ENCODE assay signal across 9 cellular contexts in the genomic region with DNA sequence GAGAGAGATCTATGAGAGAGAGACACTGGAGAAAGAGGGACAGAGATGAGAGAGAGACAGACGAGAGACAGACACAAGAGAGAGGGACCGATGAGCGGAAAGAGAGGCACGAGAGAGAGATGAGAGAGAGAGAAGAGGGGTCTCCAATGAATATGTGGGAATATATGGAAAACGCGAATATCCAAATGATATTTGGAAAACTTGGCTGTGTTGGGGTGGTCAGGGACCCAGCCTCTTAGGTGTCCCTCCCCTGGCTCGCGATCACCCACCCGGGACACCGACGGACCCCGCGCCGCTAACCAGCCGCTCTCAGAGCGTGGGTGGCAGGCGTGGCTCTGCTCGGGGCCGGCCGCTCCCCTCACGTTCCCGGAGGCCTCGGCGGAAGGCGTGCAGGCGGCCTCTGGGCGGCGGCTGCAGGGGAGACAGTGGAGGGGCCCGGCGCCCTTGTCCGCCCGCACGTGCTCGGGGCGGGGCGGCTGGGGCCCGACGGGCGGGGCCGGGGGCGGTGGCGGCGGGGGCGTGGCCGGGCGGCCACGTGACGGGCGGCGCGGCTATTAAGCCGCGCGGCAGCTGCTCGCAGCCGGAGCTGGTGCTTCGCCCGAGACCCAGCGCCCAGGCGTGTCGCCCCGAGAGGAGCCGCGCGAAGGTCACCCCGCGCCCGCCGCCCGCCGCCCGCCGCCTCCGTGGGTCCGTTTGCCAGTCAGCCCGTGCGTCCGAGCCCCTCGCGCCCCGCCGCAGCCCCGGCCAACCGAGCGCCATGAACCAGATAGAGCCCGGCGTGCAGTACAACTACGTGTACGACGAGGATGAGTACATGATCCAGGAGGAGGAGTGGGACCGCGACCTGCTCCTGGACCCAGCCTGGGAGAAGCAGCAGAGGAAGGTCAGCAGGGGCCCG. TPM values are rescaled to one million over a fixed set of nuclear protein-coding genes. Genes with fewer than 3 reads are reported as not detected.
DNase-seq lines count a peak whose midpoint lies in the region; ATAC-seq and TF ChIP-seq lines count a peak whose summit lies in the region.
"Had no signal": no experiment of that assay in that cellular context is flagged by ENCODE, and none has a peak within 500 bp of the region (broad histone marks: within the 10 kb centered on the region; RNA-seq: fewer than 3 reads in every experiment).

A gene (plus strand): TSS at position 583 of the 898 bp plus-strand sequence. CDS start 175 bp downstream, at position 758.

- no peak within 1 kb of the TSS for H3K27ac ChIP-seq in effector memory CD4-positive, alpha-beta T cell (ENCODE audit: insufficient read depth, low read length, poor library complexity, severe bottlenecking)
- no peak within 1 kb of the TSS for H3K27ac ChIP-seq in PC-3 (ENCODE audit: low read length)

- H3K36me3 ChIP-seq in effector memory CD4-positive, alpha-beta T cell (ENCODE audit: control insufficient read depth, insufficient read depth, low read length) = no peaks in the 10 kb centered on the region
- H3K36me3 ChIP-seq in PC-3 (ENCODE audit: low read depth, low read length) = no peaks in the 10 kb centered on the region

- peaks cover 3% of the 10 kb centered on the region for H3K36me3 Mint-ChIP-seq in activated CD4-positive, alpha-beta memory T cell treated with anti-CD3 and anti-CD28 coated beads, Interleukin-2, amount 10 ng/mL, durations not matched to agents 7 days and 5 days (ENCODE audit: low read depth)

- intact Hi-C loops in PC-3 (cut with micrococcal nuclease) = no loop called here

- H3K27me3 ChIP-seq in effector memory CD4-positive, alpha-beta T cell (replicated peaks; ENCODE audit: control insufficient read depth, insufficient read depth, low read length, poor library complexity, severe bottlenecking) = no peaks in the 10 kb centered on the region
- peaks cover 65% of the 10 kb centered on the region for H3K27me3 ChIP-seq in PC-3 (ENCODE audit: low read length)

- no peak within 1 kb of the TSS for H2AFZ ChIP-seq in PC-3 (ENCODE audit: low read length)

- H4K20me1 ChIP-seq in PC-3 (ENCODE audit: low read length) = no peaks in the 10 kb centered on the region

- H3K9ac ChIP-seq in PC-3 (ENCODE audit: low read length) = no peak within 1 kb of the TSS

- H3K9me3 ChIP-seq in effector memory CD4-positive, alpha-beta T cell (ENCODE audit: control insufficient read depth, low read length) = no peaks in the 10 kb centered on the region
- no peaks in the 10 kb centered on the region for H3K9me3 ChIP-seq in PC-3 (ENCODE audit: low read length)

- H3K4me1 ChIP-seq in effector memory CD4-positive, alpha-beta T cell (ENCODE audit: control insufficient read depth, insufficient read depth, low read length, poor library complexity, severe bottlenecking) = peaks cover 11% of the 10 kb centered on the region
- H3K4me1 ChIP-seq in PC-3 (ENCODE audit: insufficient read depth, low read length) = no peaks in the 10 kb centered on the region

- no peaks in the 10 kb centered on the region for H3K9me2 ChIP-seq in PC-3 (replicated peaks; ENCODE audit: low read length)

- peaks cover 13% of the 10 kb centered on the region for H3K4me1 Mint-ChIP-seq in activated CD4-positive, alpha-beta memory T cell treated with anti-CD3 and anti-CD28 coated beads, Interleukin-2, amount 10 ng/mL, durations not matched to agents 7 days and 5 days

- DNase-seq in COLO829 (ENCODE audit: low spot score) (peak; percentile 26), MV-4-11 (lab: John Stamatoyannopoulos, UW) (peak; percentile 17), midbrain (lab: John Stamatoyannopoulos, UW) (peak; percentile 43), PC-3 (no peak)
- DNase-seq in activated CD4-positive, alpha-beta memory T cell treated with anti-CD3 and anti-CD28 coated beads, Interleukin-2, amount 10 ng/mL, durations not matched to agents 7 days and 5 days = peak; percentile 41
- DNase-seq in effector memory CD4-positive, alpha-beta T cell = peak; percentile 18 to 27 (median 24)
- peak; percentile 25 for DNase-seq in stimulated activated CD8-positive, alpha-beta memory T cell treated with anti-CD3 and anti-CD28 coated beads, Interleukin-4, amount 100 ng/mL, for 24 hours (ENCODE audit: low read depth)

- no peak within 1 kb of the TSS for H3K4me2 ChIP-seq in PC-3 (ENCODE audit: low read length)

- POLR2A ChIA-PET in activated CD4-positive, alpha-beta memory T cell treated with anti-CD3 and anti-CD28 coated beads, Interleukin-2, amount 10 ng/mL, durations not matched to agents 7 days and 5 days (lab: Charles Lee) = no interaction called here
- POLR2A ChIA-PET in PC-3 (lab: Charles Lee; ENCODE audit: unreplicated experiment) = no interaction called here

- TF ChIP-seq CTCF in PC-3 (conservative IDR thresholded peaks at IDR 0.05; ENCODE audit: low read depth, low read length) = no peak

- ATAC-seq in GM21717 (IDR thresholded peaks at IDR 0.05; ENCODE audit: unreplicated experiment) = peak; percentile 84
- no peak for ATAC-seq in PC-3
- ATAC-seq: HCT116 had no signal

- peaks cover 68% of the 10 kb centered on the region for H3K27me3 Mint-ChIP-seq in activated CD4-positive, alpha-beta memory T cell treated with anti-CD3 and anti-CD28 coated beads, Interleukin-2, amount 10 ng/mL, durations not matched to agents 7 days and 5 days

- no peaks in the 10 kb centered on the region for H3K9me3 Mint-ChIP-seq in activated CD4-positive, alpha-beta memory T cell treated with anti-CD3 and anti-CD28 coated beads, Interleukin-2, amount 10 ng/mL, durations not matched to agents 7 days and 5 days

- peak within 1 kb of the TSS; percentile 49 for H3K4me3 ChIP-seq in effector memory CD4-positive, alpha-beta T cell (ENCODE audit: insufficient read depth, low read depth, low read length, poor library complexity, severe bottlenecking)
- H3K4me3 ChIP-seq in PC-3 (ENCODE audit: low read length) = no peak within 1 kb of the TSS

- peak within 1 kb of the TSS; percentile 43 for H3K4me3 Mint-ChIP-seq in activated CD4-positive, alpha-beta memory T cell treated with anti-CD3 and anti-CD28 coated beads, Interleukin-2, amount 10 ng/mL, durations not matched to agents 7 days and 5 days

- no TSS peak for BruUV-seq in PC-3 (replicated peaks; lab: Mats Ljungman, UMichigan)

- H3F3A ChIP-seq in PC-3 (ENCODE audit: low read length, unreplicated experiment) = no peaks in the 10 kb centered on the region

- no peak within 1 kb of the TSS for H3K27ac Mint-ChIP-seq in activated CD4-positive, alpha-beta memory T cell treated with anti-CD3 and anti-CD28 coated beads, Interleukin-2, amount 10 ng/mL, durations not matched to agents 7 days and 5 days

- no peaks in the 10 kb centered on the region for H3K79me2 ChIP-seq in PC-3 (ENCODE audit: low read length)

- CTCF ChIA-PET in activated CD4-positive, alpha-beta memory T cell treated with anti-CD3 and anti-CD28 coated beads, Interleukin-2, amount 10 ng/mL, durations not matched to agents 7 days and 5 days (lab: Charles Lee) = no interaction called here
- CTCF ChIA-PET in PC-3 (lab: Charles Lee) = no interaction called here

RNA-seq across cellular contexts. Expression of the gene that starts here (rescaled TPM):
- not detected for total RNA-seq in activated CD4-positive, alpha-beta memory T cell treated with anti-CD3 and anti-CD28 coated beads, Interleukin-2, amount 10 ng/mL, durations not matched to agents 7 days and 5 days
- not detected in 2 replicates for total RNA-seq in PC-3 (2014; rRNA removed)

Comparison
In these comparisons a context has a peak if more than half of its experiments do, and no peak if none do; other contexts are left out.
1. Peak in DNase-seq in activated CD4-positive, alpha-beta memory T cell treated with anti-CD3 and anti-CD28 coated beads, Interleukin-2, amount 10 ng/mL, durations not matched to agents 7 days and 5 days; RNA of the gene not detected or under 1 TPM.